ENCODE assay signal across 7 cellular contexts in the genomic region with DNA sequence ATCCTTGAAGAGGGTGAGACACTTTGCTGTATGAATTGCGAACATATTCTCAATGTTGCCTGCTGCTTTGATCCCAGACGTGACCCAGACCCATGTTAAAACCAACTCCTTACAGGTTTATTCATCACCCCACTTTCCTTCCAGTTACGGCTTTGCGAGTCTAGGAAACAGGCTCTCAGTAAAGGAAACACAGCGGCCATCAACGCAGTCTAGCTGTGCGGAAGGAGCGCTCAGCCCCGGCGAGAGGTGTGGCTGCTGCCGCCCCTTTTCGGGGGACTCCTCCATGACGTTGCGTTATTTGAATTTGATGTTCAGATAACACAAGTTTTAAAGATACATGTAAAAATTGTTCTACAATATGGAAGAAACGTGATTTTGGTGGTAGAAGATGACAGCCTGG.
"Had no signal": no experiment of that assay in that cellular context is flagged by ENCODE, and none has a peak within 500 bp of the region (broad histone marks: within the 10 kb centered on the region; RNA-seq: fewer than 3 reads in every experiment).

No MANE protein-coding gene starts in this region.

- DNase-seq: GM23248, H7, KBM-7 had no signal

- H3K4me1 ChIP-seq: HAP-1 had no signal

- H3K4me3 ChIP-seq: GM23248, HAP-1 had no signal

- H3K27me3 Mint-ChIP-seq: IgD-negative memory B cell had no signal

- H3K36me3 ChIP-seq: HAP-1 had no signal

- H3K4me2 ChIP-seq: KMS-11 had no signal

- H3K9me3 ChIP-seq: HAP-1 had no signal

- H3K4me1 Mint-ChIP-seq: IgD-negative memory B cell had no signal

- H3K36me3 Mint-ChIP-seq: IgD-negative memory B cell had no signal

- FAIRE-seq: HTR-8/SVneo had no signal

- H3K9ac ChIP-seq: GM23248, KMS-11 had no signal

- H3K27ac ChIP-seq: GM23248, KMS-11 had no signal

- H2AFZ ChIP-seq: GM23248 had no signal
